Comparison of ENCODE assay signal across 6 cellular contexts in genomic region chr9:136769710-136770191, GRCh38. TPM values are rescaled to one million over a fixed set of nuclear protein-coding genes. Genes with fewer than 3 reads are reported as not detected.
DNase-seq lines count a peak whose midpoint lies in the region; ATAC-seq and TF ChIP-seq lines count a peak whose summit lies in the region.

No MANE protein-coding gene starts in this region.

- DNase-seq in CD4-positive, CD25-positive, alpha-beta regulatory T cell, result peak in 2 of 3 donors; percentile 41 to 42
- DNase-seq in NCI-H146 treated with DMSO at 0.1 percent for 48 hours (lab: John Stamatoyannopoulos, UW; ENCODE audit: unreplicated experiment) (peak; percentile 6), brain microvascular endothelial cell (no peak), osteocyte (ENCODE audit: extremely low spot score, unreplicated experiment) (no peak), NCI-H774 (lab: John Stamatoyannopoulos, UW) (no peak)

- H3K4me3 Mint-ChIP-seq in CD4-positive, CD25-positive, alpha-beta regulatory T cell, result no peak overlapping the region
- H3K4me3 Mint-ChIP-seq in osteocyte (ENCODE audit: unreplicated experiment), result no peak overlapping the region

- in situ Hi-C loops in brain microvascular endothelial cell (cut with HindIII; ENCODE audit: low pct_ligation_motif_present, low sequenced_read_pairs), result no loop called here

- TF ChIP-seq CTCF in brain microvascular endothelial cell (IDR thresholded peaks at IDR 0.05; ENCODE audit: low read depth, low read length, missing control alignments) (peak; percentile 71), osteocyte (IDR thresholded peaks at IDR 0.05) (peak; percentile 50)

- H3K36me3 ChIP-seq in CD4-positive, CD25-positive, alpha-beta regulatory T cell (ENCODE audit: control insufficient read depth, insufficient read depth, low read length), result no peaks in the 10 kb centered on the region
- no peaks in the 10 kb centered on the region for H3K36me3 ChIP-seq in brain microvascular endothelial cell (replicated peaks)

- peaks cover 6 to 21% (median 9%) of the 10 kb centered on the region in 4 donors for H3K4me1 Mint-ChIP-seq in CD4-positive, CD25-positive, alpha-beta regulatory T cell
- peaks cover 3% of the 10 kb centered on the region for H3K4me1 Mint-ChIP-seq in osteocyte (ENCODE audit: unreplicated experiment)

- peaks cover 3% of the 10 kb centered on the region for H3K27me3 ChIP-seq in CD4-positive, CD25-positive, alpha-beta regulatory T cell (ENCODE audit: control insufficient read depth, insufficient read depth, low read length)
- H3K27me3 ChIP-seq in brain microvascular endothelial cell (replicated peaks), result no peaks in the 10 kb centered on the region

- H3K9me3 ChIP-seq in CD4-positive, CD25-positive, alpha-beta regulatory T cell (ENCODE audit: control insufficient read depth in 2 of 2, low read length in 2 of 2), result peaks cover 0 to 8% of the 10 kb centered on the region in 2 experiments

- no peak overlapping the region for H3K27ac ChIP-seq in CD4-positive, CD25-positive, alpha-beta regulatory T cell (ENCODE audit: insufficient read depth, low read length, poor library complexity, severe bottlenecking)
- no peak overlapping the region for H3K27ac ChIP-seq in brain microvascular endothelial cell

- H3K4me1 ChIP-seq in CD4-positive, CD25-positive, alpha-beta regulatory T cell (ENCODE audit: control insufficient read depth, insufficient read depth, low read length, poor library complexity, severe bottlenecking), result peaks cover 11% of the 10 kb centered on the region

- H3K27ac Mint-ChIP-seq in CD4-positive, CD25-positive, alpha-beta regulatory T cell, result no peak overlapping the region
- H3K27ac Mint-ChIP-seq in osteocyte (ENCODE audit: unreplicated experiment), result no peak overlapping the region

- peaks cover 0 to 1% (median 0%) of the 10 kb centered on the region in 7 donors for H3K9me3 Mint-ChIP-seq in CD4-positive, CD25-positive, alpha-beta regulatory T cell
- peaks cover 4% of the 10 kb centered on the region for H3K9me3 Mint-ChIP-seq in osteocyte (ENCODE audit: unreplicated experiment)

- no peak overlapping the region for H3K4me3 ChIP-seq in CD4-positive, CD25-positive, alpha-beta regulatory T cell (ENCODE audit: low read depth, low read length)
- H3K4me3 ChIP-seq in brain microvascular endothelial cell (ENCODE audit: low read depth, low read length), result no peak overlapping the region

- H3K27me3 Mint-ChIP-seq in CD4-positive, CD25-positive, alpha-beta regulatory T cell, result peaks cover 17% of the 10 kb centered on the region
- H3K27me3 Mint-ChIP-seq in osteocyte (ENCODE audit: unreplicated experiment), result peaks cover 6% of the 10 kb centered on the region

- no peak for ATAC-seq in CD4-positive, CD25-positive, alpha-beta regulatory T cell (ENCODE audit: low read depth in 2 of 2)
- ATAC-seq in HG02759 (IDR thresholded peaks at IDR 0.05; ENCODE audit: unreplicated experiment), result no peak

- no peaks in the 10 kb centered on the region for H3K36me3 Mint-ChIP-seq in CD4-positive, CD25-positive, alpha-beta regulatory T cell
- H3K36me3 Mint-ChIP-seq in osteocyte (ENCODE audit: unreplicated experiment), result no peaks in the 10 kb centered on the region

RNA-seq across cellular contexts. Expression of gene LCN15, which starts 5.4 kb away (rescaled TPM):
- total RNA-seq in CD4-positive, CD25-positive, alpha-beta regulatory T cell, result not detected
- polyA plus RNA-seq in CD4-positive, CD25-positive, alpha-beta regulatory T cell, result not detected
- not detected in 2 replicates for total RNA-seq in osteocyte

RNA-seq across cellular contexts. Expression of gene LCN8, which starts 11.7 kb away (rescaled TPM):
- total RNA-seq in CD4-positive, CD25-positive, alpha-beta regulatory T cell, result not detected
- not detected for polyA plus RNA-seq in CD4-positive, CD25-positive, alpha-beta regulatory T cell
- not detected in 2 replicates for total RNA-seq in osteocyte

RNA-seq across cellular contexts. Expression of gene TMEM141, which starts 21.4 kb away (rescaled TPM):
- total RNA-seq in CD4-positive, CD25-positive, alpha-beta regulatory T cell, result 20.7 TPM
- polyA plus RNA-seq in CD4-positive, CD25-positive, alpha-beta regulatory T cell, result 10 to 100 TPM; 28.2 to 39.3 (median 35.5) TPM
- 29.2 and 36.0 TPM in 2 replicates for total RNA-seq in osteocyte

RNA-seq across cellular contexts. Expression of gene LCN6, which starts 21.4 kb away (rescaled TPM):
- total RNA-seq in CD4-positive, CD25-positive, alpha-beta regulatory T cell, result not detected
- not detected for polyA plus RNA-seq in CD4-positive, CD25-positive, alpha-beta regulatory T cell
- total RNA-seq in osteocyte, result not detected in 2 replicates

RNA-seq across cellular contexts. Expression of gene CCDC183, which starts 26.4 kb away (rescaled TPM):
- total RNA-seq in CD4-positive, CD25-positive, alpha-beta regulatory T cell, result 2.3 TPM
- polyA plus RNA-seq in CD4-positive, CD25-positive, alpha-beta regulatory T cell, result under 1 TPM in 3 of 4 donors, not detected in 1; 0.16 to 0.72 (median 0.58) TPM
- 0.89 and 0.94 TPM in 2 replicates for total RNA-seq in osteocyte

Comparison
In these comparisons a context has a peak if more than half of its experiments do, and no peak if none do; other contexts are left out.
1. DNase-seq: peak in CD4-positive, CD25-positive, alpha-beta regulatory T cell (2 of 3) and NCI-H146 treated with DMSO at 0.1 percent for 48 hours (single experiment); none in brain microvascular endothelial cell (single experiment), osteocyte (single experiment) and NCI-H774 (single experiment).